ENCODE assay signal across 14 cellular contexts in genomic region chr4:77146426-77147399, GRCh38. TPM values are rescaled to one million over a fixed set of nuclear protein-coding genes. Genes with fewer than 3 reads are reported as not detected.
DNase-seq lines count a peak whose midpoint lies in the region; ATAC-seq, FAIRE-seq and TF ChIP-seq lines count a peak whose summit lies in the region.
"Had no signal": no experiment of that assay in that cellular context is flagged by ENCODE, and none has a peak within 500 bp of the region (broad histone marks: within the 10 kb centered on the region; RNA-seq: fewer than 3 reads in every experiment).

No MANE protein-coding gene starts in this region.

- no peaks in the 10 kb centered on the region for H3K27me3 Mint-ChIP-seq in dendritic cell treated with granulocyte-macrophage colony-stimulating factor and Interleukin-4, amounts not matched to agents 40 ng/mL and 50 ng/mL, for 4 days

- no peaks in the 10 kb centered on the region for H3K9me3 ChIP-seq in small intestine (ENCODE audit: control insufficient read depth, low read depth)

- H3K27ac ChIP-seq in small intestine (ENCODE audit: low read depth in 1 of 2, low read length in 1 of 2) = peak overlapping the region; percentile 20 to 44

- no peaks in the 10 kb centered on the region for H3K9me3 Mint-ChIP-seq in dendritic cell treated with granulocyte-macrophage colony-stimulating factor and Interleukin-4, amounts not matched to agents 40 ng/mL and 50 ng/mL, for 4 days

- H3K4me3 ChIP-seq in small intestine (ENCODE audit: low read depth in 1 of 2, low read length in 2 of 2) = no peak overlapping the region

- no peak for ATAC-seq in HG03571 (IDR thresholded peaks at IDR 0.05; ENCODE audit: unreplicated experiment)
- ATAC-seq: left cardiac atrium had no signal

- H3K36me3 ChIP-seq in small intestine (ENCODE audit: control insufficient read depth in 2 of 2, insufficient read depth in 2 of 2, low read length in 2 of 2) = no peaks in the 10 kb centered on the region

- no peak for FAIRE-seq in small intestine (lab: Jason Lieb, UNC)
- FAIRE-seq in D721Med (lab: Jason Lieb, UNC) = no peak

- peaks cover 0 to 4% of the 10 kb centered on the region in 2 donors for H3K4me1 ChIP-seq in small intestine (ENCODE audit: control insufficient read depth in 2 of 2, insufficient read depth in 1 of 2, low read depth in 1 of 2, low read length in 1 of 2)

- peaks cover 18% of the 10 kb centered on the region for H3K4me1 Mint-ChIP-seq in dendritic cell treated with granulocyte-macrophage colony-stimulating factor and Interleukin-4, amounts not matched to agents 40 ng/mL and 50 ng/mL, for 4 days (ENCODE audit: low read depth)

- peak overlapping the region; percentile 48 for H3K27ac Mint-ChIP-seq in dendritic cell treated with granulocyte-macrophage colony-stimulating factor and Interleukin-4, amounts not matched to agents 40 ng/mL and 50 ng/mL, for 4 days

- no peak overlapping the region for H3K4me3 Mint-ChIP-seq in dendritic cell treated with granulocyte-macrophage colony-stimulating factor and Interleukin-4, amounts not matched to agents 40 ng/mL and 50 ng/mL, for 4 days

- TF ChIP-seq CTCF in D721Med (IDR thresholded peaks at IDR 0.05; ENCODE audit: insufficient read depth, missing control alignments) = no peak

- no peaks in the 10 kb centered on the region for H3K36me3 Mint-ChIP-seq in dendritic cell treated with granulocyte-macrophage colony-stimulating factor and Interleukin-4, amounts not matched to agents 40 ng/mL and 50 ng/mL, for 4 days (ENCODE audit: low read depth)

- H3K27me3 ChIP-seq in small intestine (ENCODE audit: control insufficient read depth in 2 of 2, insufficient read depth in 2 of 2, low read length in 2 of 2) = no peaks in the 10 kb centered on the region

- DNase-seq in NCI-H146 (lab: John Stamatoyannopoulos, UW) = peak; percentile 5
- DNase-seq in NCI-H146 treated with DMSO at 0.1 percent for 48 hours (lab: John Stamatoyannopoulos, UW; ENCODE audit: unreplicated experiment) = no peak
- DNase-seq in NCI-H69 (lab: John Stamatoyannopoulos, UW) = peak; percentile 7
- peak; percentile 25 for DNase-seq in small intestine
- DNase-seq in NCI-H526 treated with DMSO at 0.1 percent for 48 hours (lab: John Stamatoyannopoulos, UW) = no peak
- no peak for DNase-seq in D721Med (ENCODE audit: insufficient read length, low spot score)
- DNase-seq: 8988T; activated CD4-positive, alpha-beta T cell treated with anti-CD3 and anti-CD28 coated beads, Interleukin-2, amount 50 U/mL, for 1 hour; effector CD8-positive, alpha-beta T cell; left cardiac atrium; NCI-H2107; stimulated activated CD4-positive, alpha-beta T cell treated with anti-CD3 and anti-CD28 coated beads, Interleukin-2, amount 100 ng/mL, for 48 hours had no signal

- WGBS in small intestine, 3 donors = 55 to 70% (median 67%) methylated on average over 5 of the region's 5 CpGs

- intact Hi-C loops in dendritic cell treated with granulocyte-macrophage colony-stimulating factor and Interleukin-4, amounts not matched to agents 40 ng/mL and 50 ng/mL, for 4 days (cut with micrococcal nuclease) = no loop called here

RNA-seq across cellular contexts. Expression of gene CCNG2, which starts 10.3 kb away (rescaled TPM):
- polyA plus RNA-seq in small intestine = 10 to 100 TPM in 2 of 3 donors, 1 to 10 TPM in 1; 9.2 to 13.8 (median 10.3) TPM

Comparison
In these comparisons a context has a peak if more than half of its experiments do, and no peak if none do; other contexts are left out.
1. DNase-seq: peak in NCI-H146 (single experiment), NCI-H69 (single experiment) and small intestine (single experiment); none in NCI-H146 treated with DMSO at 0.1 percent for 48 hours (single experiment), NCI-H526 treated with DMSO at 0.1 percent for 48 hours (single experiment) and D721Med (single experiment).